ENCODE assay signal across 12 cellular contexts in the genomic region with DNA sequence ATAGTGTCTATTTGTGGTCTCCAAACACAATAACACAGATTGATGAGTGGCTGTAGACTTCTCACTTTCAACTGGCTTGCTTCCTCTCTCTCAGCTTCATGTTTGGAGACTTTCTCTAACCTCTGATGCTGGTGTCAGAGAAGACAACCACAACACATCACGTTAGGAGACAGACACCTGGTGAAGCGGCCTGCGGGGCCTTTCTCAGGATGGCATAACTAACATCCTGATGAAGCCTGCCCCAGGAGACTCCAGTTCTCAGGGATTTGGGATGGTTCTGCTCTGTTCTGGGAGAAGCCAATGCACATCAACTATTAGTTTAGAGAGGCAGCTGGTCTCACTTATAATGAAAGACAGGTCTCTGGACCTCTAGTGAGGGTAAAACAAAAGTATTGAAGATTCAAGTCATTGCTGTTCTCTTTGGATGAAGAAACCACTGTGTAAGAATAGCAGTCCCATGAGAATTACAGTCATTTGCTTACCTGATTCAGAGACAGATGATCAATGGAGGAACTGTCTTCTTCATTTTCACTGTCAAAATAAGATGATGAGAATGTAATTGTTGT. TPM values are rescaled to one million over a fixed set of nuclear protein-coding genes. Genes with fewer than 3 reads are reported as not detected.
DNase-seq lines count a peak whose midpoint lies in the region; ATAC-seq and TF ChIP-seq lines count a peak whose summit lies in the region.
"Had no signal": no experiment of that assay in that cellular context is flagged by ENCODE, and none has a peak within 500 bp of the region (broad histone marks: within the 10 kb centered on the region; RNA-seq: fewer than 3 reads in every experiment).

No MANE protein-coding gene starts in this region.

- H3K4me1 ChIP-seq in spleen = peaks cover 0 to 33% (median 0%) of the 10 kb centered on the region in 6 donors
- peaks cover 0 to 20% (median 0%) of the 10 kb centered on the region in 12 donors for H3K4me1 ChIP-seq in heart left ventricle

- DNase-seq in spleen (no peak), heart left ventricle (no peak), DMS153 (lab: John Stamatoyannopoulos, UW) (no peak), nucleus accumbens (lab: John Stamatoyannopoulos, UW) (no peak)
- DNase-seq: GDM1, NCI-H2171 treated with DMSO at 0.1 percent for 48 hours, retina had no signal

- TF ChIP-seq POLR2A in spleen (IDR thresholded peaks at IDR 0.05) (no peak), heart left ventricle (IDR thresholded peaks at IDR 0.05) (no peak)

- H3K9me3 ChIP-seq in spleen (no peaks in the 10 kb centered on the region), heart left ventricle (no peaks in the 10 kb centered on the region)

- H3K27ac ChIP-seq in spleen (peak overlapping the region in 6 of 8 donors; percentile 22 to 69 (median 50)), heart left ventricle (no peak overlapping the region)
- H3K27ac ChIP-seq: cardiac muscle cell had no signal

- H3K27me3 ChIP-seq in spleen (replicated peaks in 1 of 7) = no peaks in the 10 kb centered on the region
- peaks cover 0 to 7% (median 0%) of the 10 kb centered on the region in 9 donors for H3K27me3 ChIP-seq in heart left ventricle
- H3K27me3 ChIP-seq: cardiac muscle cell had no signal

- WGBS in spleen, 5 donors = 60 to 78% (median 72%) methylated on average over 3 of the region's 3 CpGs
- 79 to 100% (median 89%) methylated on average over 3 of the region's 3 CpGs for WGBS in heart left ventricle, 4 donors

- no peaks in the 10 kb centered on the region for H3K36me3 ChIP-seq in spleen
- no peaks in the 10 kb centered on the region for H3K36me3 ChIP-seq in heart left ventricle
- H3K36me3 ChIP-seq: cardiac muscle cell had no signal

- intact Hi-C loops in spleen (cut with DNase I; ENCODE audit: low total_unique reads) = no loop called here
- intact Hi-C loops in heart left ventricle (cut with DNase I) = no loop called here

- no peak for TF ChIP-seq CTCF in spleen (IDR thresholded peaks at IDR 0.05 in 8 of 11, conservative IDR thresholded peaks at IDR 0.05 in 3 of 11)
- TF ChIP-seq CTCF in heart left ventricle (IDR thresholded peaks at IDR 0.05) = no peak

- no peak overlapping the region for H3K4me3 ChIP-seq in spleen
- no peak overlapping the region for H3K4me3 ChIP-seq in heart left ventricle
- H3K4me3 ChIP-seq: cardiac muscle cell had no signal

- ATAC-seq in GM18909 (IDR thresholded peaks at IDR 0.05; ENCODE audit: poor library complexity, unreplicated experiment) = peak; percentile 86
- ATAC-seq in GM21717 (IDR thresholded peaks at IDR 0.05; ENCODE audit: unreplicated experiment) = peak; percentile 81
- peak; percentile 80 for ATAC-seq in HG03280 (IDR thresholded peaks at IDR 0.05; ENCODE audit: unreplicated experiment)
- no peak for ATAC-seq in heart left ventricle

RNA-seq across cellular contexts. Expression of gene IL1A, which starts 2.0 kb away (rescaled TPM):
- total RNA-seq in spleen (under 1 TPM in 5 of 7 donors, not detected in 2; 0.22 to 0.98 (median 0.70) TPM), heart left ventricle (under 1 TPM in 1 of 9 donors, not detected in 8; 0.13 TPM)
- polyA plus RNA-seq in spleen (1 to 10 TPM in 1 of 3 donors, under 1 TPM in 2; 0.21 to 1.6 (median 0.67) TPM), heart left ventricle (not detected)
- total RNA-seq: cardiac muscle cell had no signal
- polyA plus RNA-seq: cardiac muscle cell, liver had no signal

RNA-seq across cellular contexts. Expression of gene CKAP2L, which starts 17.9 kb away (rescaled TPM):
- total RNA-seq in spleen = 1 to 10 TPM in 6 of 7 donors, under 1 TPM in 1; 0.55 to 3.5 (median 2.1) TPM
- polyA plus RNA-seq in spleen = 1 to 10 TPM in 1 of 3 donors, under 1 TPM in 2; 0.20 to 1.3 (median 0.83) TPM
- 1 to 10 TPM in 1 of 9 donors, under 1 TPM in 5, not detected in 3; 0.10 to 4.5 (median 0.33) TPM for total RNA-seq in heart left ventricle
- polyA plus RNA-seq in heart left ventricle = under 1 TPM in 1 of 2 donors, not detected in 1; 0.06 TPM

RNA-seq across cellular contexts. Expression of gene IL1B, which starts 54.3 kb away (rescaled TPM):
- total RNA-seq in spleen (10 to 100 TPM in 6 of 7 donors, 1 to 10 TPM in 1; 6.9 to 81.9 (median 16.1) TPM), heart left ventricle (10 to 100 TPM in 1 of 9 donors, 1 to 10 TPM in 3, under 1 TPM in 1, not detected in 4; 0.68 to 12.3 (median 3.9) TPM)
- polyA plus RNA-seq in spleen (1 to 10 TPM; 3.4 to 5.4 (median 5.1) TPM), heart left ventricle (under 1 TPM; 0.27 to 0.49 TPM)
- total RNA-seq: cardiac muscle cell had no signal
- polyA plus RNA-seq: cardiac muscle cell had no signal

Comparison
In these comparisons a context has a peak if more than half of its experiments do, and no peak if none do; other contexts are left out.
1. ATAC-seq: peak in GM18909 (single experiment), GM21717 (single experiment) and HG03280 (single experiment); none in heart left ventricle (0 of 4).
2. H3K27ac ChIP-seq: peak in spleen (6 of 8); none in heart left ventricle (0 of 12).